ENCODE assay signal across 19 cellular contexts in the genomic region with DNA sequence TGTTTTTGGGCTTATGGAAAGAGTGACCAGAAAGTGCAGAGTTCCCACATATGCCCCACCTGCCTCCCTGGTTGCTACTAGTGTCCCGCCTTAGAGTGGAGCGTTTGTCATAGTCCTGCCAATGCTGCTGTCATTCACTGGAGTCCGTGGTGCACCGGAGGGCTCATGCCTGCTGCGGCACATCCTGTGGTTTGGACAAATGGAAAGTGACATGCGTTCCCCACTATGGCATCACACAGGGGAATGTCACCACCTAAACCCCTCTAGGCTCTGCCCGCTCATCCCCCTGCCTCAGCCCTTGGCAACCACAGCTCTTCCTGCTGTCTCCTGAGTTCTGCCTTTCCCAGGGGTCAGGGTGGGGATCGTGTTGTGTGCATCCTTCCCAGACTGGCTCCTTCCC. TPM values are rescaled to one million over a fixed set of nuclear protein-coding genes. Genes with fewer than 3 reads are reported as not detected.
DNase-seq lines count a peak whose midpoint lies in the region; ATAC-seq and TF ChIP-seq lines count a peak whose summit lies in the region.
"Had no signal": no experiment of that assay in that cellular context is flagged by ENCODE, and none has a peak within 500 bp of the region (broad histone marks: within the 10 kb centered on the region; RNA-seq: fewer than 3 reads in every experiment).

No MANE protein-coding gene starts in this region.

- no peaks in the 10 kb centered on the region for H3K36me3 ChIP-seq in cardiac muscle cell
- no peaks in the 10 kb centered on the region for H3K36me3 ChIP-seq in heart right ventricle

- no peak for ATAC-seq in heart right ventricle
- no peak for ATAC-seq in stimulated activated naive B cell treated with anti-CD40 and anti-IgM and Interleukin-4, amounts not matched to agents 10 μg/mL and 1 μg/mL and 100 μg/mL, for 72 hours (replicated peaks)
- no peak for ATAC-seq in activated CD8-positive, alpha-beta T cell treated with anti-CD3 and anti-CD28 coated beads, Interleukin-2, amount 10 ng/mL, durations not matched to agents 7 days and 5 days
- ATAC-seq: A549, GM23338, HCT116, HepG2 had no signal

- no peaks in the 10 kb centered on the region for H3K9me3 ChIP-seq in cardiac muscle cell (ENCODE audit: low read depth)
- H3K9me3 ChIP-seq in heart right ventricle = no peaks in the 10 kb centered on the region
- H3K9me3 ChIP-seq: A549, Caco-2 had no signal

- H3K4me1 Mint-ChIP-seq in stimulated activated naive B cell treated with anti-CD40 and anti-IgM and Interleukin-4, amounts not matched to agents 10 μg/mL and 1 μg/mL and 100 μg/mL, for 72 hours = peaks cover 0 to 2% of the 10 kb centered on the region in 2 donors
- H3K4me1 Mint-ChIP-seq in activated CD8-positive, alpha-beta T cell treated with anti-CD3 and anti-CD28 coated beads, Interleukin-2, amount 10 ng/mL, durations not matched to agents 7 days and 5 days (ENCODE audit: low read depth) = no peaks in the 10 kb centered on the region

- CTCF ChIA-PET in activated CD8-positive, alpha-beta T cell treated with anti-CD3 and anti-CD28 coated beads, Interleukin-2, amount 10 ng/mL, durations not matched to agents 7 days and 5 days (lab: Charles Lee) = no interaction called here

- no peak for TF ChIP-seq CTCF in cardiac muscle cell (IDR thresholded peaks at IDR 0.05; ENCODE audit: low read depth, low read length)
- no peak for TF ChIP-seq CTCF in heart right ventricle (IDR thresholded peaks at IDR 0.05)

- H3K27me3 ChIP-seq in cardiac muscle cell = no peaks in the 10 kb centered on the region
- peaks cover 0 to 81% (median 50%) of the 10 kb centered on the region in 7 donors for H3K27me3 ChIP-seq in heart right ventricle

- peak overlapping the region; percentile 32 for H3K27ac Mint-ChIP-seq in stimulated activated naive B cell treated with anti-CD40 and anti-IgM and Interleukin-4, amounts not matched to agents 10 μg/mL and 1 μg/mL and 100 μg/mL, for 72 hours
- no peak overlapping the region for H3K27ac Mint-ChIP-seq in activated CD8-positive, alpha-beta T cell treated with anti-CD3 and anti-CD28 coated beads, Interleukin-2, amount 10 ng/mL, durations not matched to agents 7 days and 5 days
- H3K27ac Mint-ChIP-seq: CD4-positive, alpha-beta T cell; GM23338 had no signal

- H3K4me3 ChIP-seq in cardiac muscle cell = no peak overlapping the region
- H3K4me3 ChIP-seq in heart right ventricle = no peak overlapping the region
- H3K4me3 ChIP-seq: A549, GM23338 had no signal

- DNase-seq in NCI-H748 (lab: John Stamatoyannopoulos, UW; ENCODE audit: unreplicated experiment) (peak; percentile 37), NCI-H748 treated with DMSO at 0.1 percent for 48 hours (lab: John Stamatoyannopoulos, UW) (no peak), cardiac muscle cell (ENCODE audit: low read depth in 1 of 2, low spot score in 1 of 2) (no peak), heart right ventricle (no peak), myocyte (ENCODE audit: low read depth) (peak; percentile 6), ecto neural progenitor cell (ENCODE audit: low spot score) (no peak)
- DNase-seq in stimulated activated naive B cell treated with anti-CD40 and anti-IgM and Interleukin-4, amounts not matched to agents 10 μg/mL and 1 μg/mL and 100 μg/mL, for 72 hours = no peak
- no peak for DNase-seq in activated CD8-positive, alpha-beta T cell treated with anti-CD3 and anti-CD28 coated beads, Interleukin-2, amount 10 ng/mL, durations not matched to agents 7 days and 5 days
- DNase-seq: AML-193; Caco-2; CD4-positive, alpha-beta T cell; H7 had no signal

- H3K9me3 Mint-ChIP-seq in stimulated activated naive B cell treated with anti-CD40 and anti-IgM and Interleukin-4, amounts not matched to agents 10 μg/mL and 1 μg/mL and 100 μg/mL, for 72 hours = peaks cover 0 to 2% of the 10 kb centered on the region in 2 donors
- H3K9me3 Mint-ChIP-seq in activated CD8-positive, alpha-beta T cell treated with anti-CD3 and anti-CD28 coated beads, Interleukin-2, amount 10 ng/mL, durations not matched to agents 7 days and 5 days (ENCODE audit: insufficient read depth) = no peaks in the 10 kb centered on the region
- H3K9me3 Mint-ChIP-seq: CD4-positive, alpha-beta T cell; GM23338 had no signal

- H3K27me3 Mint-ChIP-seq in stimulated activated naive B cell treated with anti-CD40 and anti-IgM and Interleukin-4, amounts not matched to agents 10 μg/mL and 1 μg/mL and 100 μg/mL, for 72 hours = peaks cover 54 to 66% of the 10 kb centered on the region in 2 donors
- H3K27me3 Mint-ChIP-seq in activated CD8-positive, alpha-beta T cell treated with anti-CD3 and anti-CD28 coated beads, Interleukin-2, amount 10 ng/mL, durations not matched to agents 7 days and 5 days (ENCODE audit: low read depth) = peaks cover 33% of the 10 kb centered on the region

- H3K4me1 ChIP-seq in cardiac muscle cell (ENCODE audit: low read depth) = peaks cover 27% of the 10 kb centered on the region
- H3K4me1 ChIP-seq in heart right ventricle = no peaks in the 10 kb centered on the region
- H3K4me1 ChIP-seq: A549, Caco-2 had no signal

- POLR2A ChIA-PET in activated CD8-positive, alpha-beta T cell treated with anti-CD3 and anti-CD28 coated beads, Interleukin-2, amount 10 ng/mL, durations not matched to agents 7 days and 5 days (lab: Charles Lee) = no interaction called here

- peak overlapping the region; percentile 25 for H3K27ac ChIP-seq in cardiac muscle cell
- no peak overlapping the region for H3K27ac ChIP-seq in heart right ventricle
- H3K27ac ChIP-seq: 22Rv1, A549, C4-2B had no signal

- no peaks in the 10 kb centered on the region for H3K36me3 Mint-ChIP-seq in stimulated activated naive B cell treated with anti-CD40 and anti-IgM and Interleukin-4, amounts not matched to agents 10 μg/mL and 1 μg/mL and 100 μg/mL, for 72 hours
- no peaks in the 10 kb centered on the region for H3K36me3 Mint-ChIP-seq in activated CD8-positive, alpha-beta T cell treated with anti-CD3 and anti-CD28 coated beads, Interleukin-2, amount 10 ng/mL, durations not matched to agents 7 days and 5 days (ENCODE audit: low read depth)

- H3K4me3 Mint-ChIP-seq in stimulated activated naive B cell treated with anti-CD40 and anti-IgM and Interleukin-4, amounts not matched to agents 10 μg/mL and 1 μg/mL and 100 μg/mL, for 72 hours = no peak overlapping the region
- H3K4me3 Mint-ChIP-seq in activated CD8-positive, alpha-beta T cell treated with anti-CD3 and anti-CD28 coated beads, Interleukin-2, amount 10 ng/mL, durations not matched to agents 7 days and 5 days = no peak overlapping the region
- H3K4me3 Mint-ChIP-seq: CD4-positive, alpha-beta T cell; GM23338 had no signal

- intact Hi-C loops in heart right ventricle (cut with DNase I) = no loop called here

- WGBS in heart right ventricle, 2 donors = 72 to 82% methylated on average over 8 of the region's 8 CpGs

RNA-seq across cellular contexts. Expression of gene IRX4, which starts 29.2 kb away (rescaled TPM):
- 284 and 308 TPM in 2 replicates for total RNA-seq in cardiac muscle cell
- polyA plus RNA-seq in cardiac muscle cell = 208 and 257 TPM in 2 replicates
- total RNA-seq in heart right ventricle = 10 to 100 TPM in 8 of 10 donors, 1 to 10 TPM in 2; 9.7 to 19.1 (median 11.7) TPM
- 10 to 100 TPM in 1 of 2 donors, 1 to 10 TPM in 1; 6.1 to 10.2 TPM for polyA plus RNA-seq in heart right ventricle
- total RNA-seq in myocyte = not detected in 2 replicates
- not detected for polyA plus RNA-seq in myocyte (2012)
- total RNA-seq in activated CD8-positive, alpha-beta T cell treated with anti-CD3 and anti-CD28 coated beads, Interleukin-2, amount 10 ng/mL, durations not matched to agents 7 days and 5 days = not detected
- total RNA-seq: Caco-2; CD4-positive, alpha-beta T cell; HepG2 had no signal
- polyA plus RNA-seq: BJ, HepG2 had no signal

RNA-seq across cellular contexts. Expression of gene NDUFS6, which starts 52.3 kb away (rescaled TPM):
- 141 and 286 TPM in 2 replicates for total RNA-seq in cardiac muscle cell
- 281 and 371 TPM in 2 replicates for polyA plus RNA-seq in cardiac muscle cell
- total RNA-seq in heart right ventricle = 100 to 1,000 TPM in 3 of 10 donors, 10 to 100 TPM in 7; 60.2 to 137 (median 84.3) TPM
- polyA plus RNA-seq in heart right ventricle = 100 to 1,000 TPM; 187 to 198 TPM
- 45.0 and 63.0 TPM in 2 replicates for total RNA-seq in myocyte
- 119 TPM for polyA plus RNA-seq in myocyte (2012)
- 10 to 100 TPM; 36.6 to 36.7 TPM for total RNA-seq in activated CD8-positive, alpha-beta T cell treated with anti-CD3 and anti-CD28 coated beads, Interleukin-2, amount 10 ng/mL, durations not matched to agents 7 days and 5 days

RNA-seq across cellular contexts. Expression of gene MRPL36, which starts 53.9 kb away (rescaled TPM):
- 73.9 and 101 TPM in 2 replicates for total RNA-seq in cardiac muscle cell
- polyA plus RNA-seq in cardiac muscle cell = 195 and 206 TPM in 2 replicates
- total RNA-seq in heart right ventricle = 10 to 100 TPM; 43.4 to 76.9 (median 49.8) TPM
- 100 to 1,000 TPM in 1 of 2 donors, 10 to 100 TPM in 1; 45.5 to 126 TPM for polyA plus RNA-seq in heart right ventricle
- total RNA-seq in myocyte = 26.2 and 26.4 TPM in 2 replicates
- polyA plus RNA-seq in myocyte (2012) = 84.6 TPM
- 10 to 100 TPM; 57.9 to 60.4 TPM for total RNA-seq in activated CD8-positive, alpha-beta T cell treated with anti-CD3 and anti-CD28 coated beads, Interleukin-2, amount 10 ng/mL, durations not matched to agents 7 days and 5 days

Comparison
In these comparisons a context has a peak if more than half of its experiments do, and no peak if none do; other contexts are left out.
1. DNase-seq: peak in NCI-H748 (single experiment) and myocyte (single experiment); none in NCI-H748 treated with DMSO at 0.1 percent for 48 hours (single experiment), cardiac muscle cell (0 of 2), heart right ventricle (0 of 2), stimulated activated naive B cell treated with anti-CD40 and anti-IgM and Interleukin-4, amounts not matched to agents 10 μg/mL and 1 μg/mL and 100 μg/mL, for 72 hours (single experiment), activated CD8-positive, alpha-beta T cell treated with anti-CD3 and anti-CD28 coated beads, Interleukin-2, amount 10 ng/mL, durations not matched to agents 7 days and 5 days (single experiment) and ecto neural progenitor cell (single experiment).
2. RNA of gene IRX4, which starts 29.2 kb away (total RNA-seq): 284 to 308 TPM in cardiac muscle cell; 9.7 to 19.1 TPM in heart right ventricle, not detected in myocyte and not detected in activated CD8-positive, alpha-beta T cell treated with anti-CD3 and anti-CD28 coated beads, Interleukin-2, amount 10 ng/mL, durations not matched to agents 7 days and 5 days; every median in the first group is over 10 times any median in the second.